Comparison of ENCODE assay signal across 9 cellular contexts in the genomic region with DNA sequence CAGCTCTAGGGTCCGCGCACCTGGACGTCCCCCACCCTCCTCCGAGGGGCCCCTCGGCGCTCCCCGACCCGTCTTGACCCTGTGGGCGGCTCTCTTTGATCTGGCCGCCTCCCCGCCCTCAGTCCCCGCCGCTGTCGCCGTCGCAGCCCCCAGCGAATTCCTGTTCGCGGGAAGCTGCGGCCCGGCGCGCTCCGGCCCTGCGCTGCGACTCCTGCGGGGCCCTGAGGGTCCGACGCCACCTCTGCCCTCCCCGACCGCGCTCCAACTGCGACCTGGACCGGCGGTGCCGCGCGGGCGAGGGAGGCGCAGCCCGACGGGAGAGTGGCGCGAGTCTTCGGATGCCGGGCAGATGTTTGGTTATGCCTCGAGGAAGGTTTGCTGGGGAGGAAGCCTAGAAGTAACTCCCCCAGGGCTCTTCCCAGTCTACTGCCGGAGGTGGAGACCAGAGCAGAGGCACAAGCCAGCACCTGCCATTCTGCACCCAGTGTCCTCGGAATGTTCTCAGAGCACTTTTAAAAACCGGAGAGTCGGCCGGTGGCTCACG. TPM values are rescaled to one million over a fixed set of nuclear protein-coding genes. Genes with fewer than 3 reads are reported as not detected.
DNase-seq lines count a peak whose midpoint lies in the region; ATAC-seq, FAIRE-seq and TF ChIP-seq lines count a peak whose summit lies in the region.
"Had no signal": no experiment of that assay in that cellular context is flagged by ENCODE, and none has a peak within 500 bp of the region (broad histone marks: within the 10 kb centered on the region; RNA-seq: fewer than 3 reads in every experiment).

No MANE protein-coding gene starts in this region.

- TF ChIP-seq EP300 in HepG2 (IDR thresholded peaks at IDR 0.05; ENCODE audit: low read depth in 2 of 2, low read length in 2 of 2) (no peak), HepG2 (CRISPR knock-in tag; IDR thresholded peaks at IDR 0.05; ENCODE audit: borderline replicate concordance) (no peak), upper lobe of left lung (IDR thresholded peaks at IDR 0.05) (no peak)

- DNase-seq in ascending aorta (ENCODE audit: low spot score in 2 of 2) (peak in 1 of 2 donors; percentile 52), HepG2 (ENCODE audit: low spot score) (peak; percentile 35), upper lobe of left lung (no peak), HuH-7.5 (ENCODE audit: low spot score) (no peak), CD1c-positive myeloid dendritic cell (ENCODE audit: extremely low spot score) (no peak)

- no TSS peak for BruUV-seq in HepG2 (replicated peaks; lab: Mats Ljungman, UMichigan)

- TF ChIP-seq CTCF in C4-2B (conservative IDR thresholded peaks at IDR 0.05) (no peak), ascending aorta (IDR thresholded peaks at IDR 0.05) (no peak), HepG2 (CRISPR knock-in tag; IDR thresholded peaks at IDR 0.05) (no peak; the same call in 1 of the 2 replicates), upper lobe of left lung (IDR thresholded peaks at IDR 0.05) (no peak)

- H3K36me3 ChIP-seq in ascending aorta (no peaks in the 10 kb centered on the region), HepG2 (replicated peaks in 1 of 2; ENCODE audit: control insufficient read depth in 1 of 2, insufficient read depth in 2 of 2, low read length in 2 of 2) (no peaks in the 10 kb centered on the region), upper lobe of left lung (no peaks in the 10 kb centered on the region)

- no peak overlapping the region for H2AFZ ChIP-seq in HepG2 (ENCODE audit: low read length)

- H3K4me3 ChIP-seq in ascending aorta (peak overlapping the region; percentile 58 to 75), HepG2 (replicated peaks in 1 of 3; ENCODE audit: insufficient read depth in 1 of 3, low read depth in 2 of 3, low read length in 3 of 3) (peak overlapping the region; percentile 69 to 88 (median 84)), upper lobe of left lung (peak overlapping the region in 3 of 4 donors; percentile 54 to 63 (median 58))

- intact Hi-C loops in ascending aorta (cut with DNase I) (no loop called here), HepG2 (cut with micrococcal nuclease; ENCODE audit: unreplicated experiment) (loop anchor here (2.0 kb wide), 1 partner anchor 40 kb away; a partner anchor contains a TSS)

- no peak for TF ChIP-seq POLR2A in HepG2 (IDR thresholded peaks at IDR 0.05; ENCODE audit: insufficient read depth in 1 of 2, low read depth in 2 of 2, low read length in 2 of 2)
- no peak for TF ChIP-seq POLR2A in upper lobe of left lung (IDR thresholded peaks at IDR 0.05)

- H3K79me2 ChIP-seq in HepG2 (ENCODE audit: insufficient read depth, low read length): peaks cover 10% of the 10 kb centered on the region

- in situ Hi-C loops in HepG2 (cut with HindIII; ENCODE audit: extremely low pct_ligation_motif_present, low pct_unique_long_range_greater_than_20kb): no loop called here

- no peak for FAIRE-seq in HepG2 (lab: Jason Lieb, UNC)

- H3K9me3 ChIP-seq in ascending aorta (no peaks in the 10 kb centered on the region), HepG2 (ENCODE audit: low read length) (no peaks in the 10 kb centered on the region), upper lobe of left lung (no peaks in the 10 kb centered on the region)

- CTCF ChIA-PET in HepG2 (lab: Yijun Ruan, JAX; ENCODE audit: low intra/inter-chr PET ratio, low total read pairs): no interaction called here

- H4K20me1 ChIP-seq in HepG2 (ENCODE audit: insufficient read depth, low read length): no peaks in the 10 kb centered on the region

- peak overlapping the region; percentile 87 for H3K9ac ChIP-seq in HepG2 (ENCODE audit: insufficient read depth, low read depth, low read length)

- TF ChIP-seq RAD21 in HepG2 (CRISPR knock-in tag; IDR thresholded peaks at IDR 0.05): 0 out of 2 replicates have a peak, but pooled peaks have one; percentile 5

- peak overlapping the region; percentile 90 for H3K4me2 ChIP-seq in HepG2 (ENCODE audit: low read depth, low read length)

- ATAC-seq in GM19025 (IDR thresholded peaks at IDR 0.05; ENCODE audit: low read depth, unreplicated experiment): peak; percentile 8
- peak; percentile 14 for ATAC-seq in HG03565 (IDR thresholded peaks at IDR 0.05; ENCODE audit: unreplicated experiment)
- peak; percentile 58 for ATAC-seq in HepG2
- peak in 1 of 2 donors; percentile 15 for ATAC-seq in upper lobe of left lung (ENCODE audit: low FRiP score in 2 of 2)

- no CpG with 5 or more reads among the region's 53 CpGs for WGBS in HepG2 (ENCODE audit: low lambda C conversion rate)
- 6% methylated on average over 33 of the region's 53 CpGs; no CpG with 5 or more reads in 1 of the 2 donors for WGBS in upper lobe of left lung, 2 donors

- peaks cover 0 to 3% of the 10 kb centered on the region in 2 donors for H3K4me1 ChIP-seq in ascending aorta
- H3K4me1 ChIP-seq in HepG2 (ENCODE audit: insufficient read depth, low read length): peaks cover 62% of the 10 kb centered on the region
- peaks cover 12 to 20% (median 15%) of the 10 kb centered on the region in 4 donors for H3K4me1 ChIP-seq in upper lobe of left lung

- H3K27ac ChIP-seq in C4-2B: peak overlapping the region; percentile 40
- no peak overlapping the region for H3K27ac ChIP-seq in ascending aorta
- peak overlapping the region; percentile 74 for H3K27ac ChIP-seq in HepG2 (ENCODE audit: extremely low read length, insufficient read depth, low read length)
- H3K27ac ChIP-seq in upper lobe of left lung: no peak overlapping the region

- POLR2A ChIA-PET in HepG2 (lab: Yijun Ruan, JAX): interaction anchor here (1.0 to 1.7 kb wide), 5 partner anchors 9 to 196 kb away, joined by 3 to 22 read pairs (median 4); a partner anchor contains a TSS

- H3K27me3 ChIP-seq in ascending aorta (no peaks in the 10 kb centered on the region), HepG2 (ENCODE audit: control insufficient read depth in 1 of 2, insufficient read depth in 2 of 2, low read length in 2 of 2) (no peaks in the 10 kb centered on the region; a peak in 1 of 5 replicates), upper lobe of left lung (peaks cover 0 to 23% (median 17%) of the 10 kb centered on the region in 4 donors)

RNA-seq across cellular contexts. Expression of a gene that starts 0.4 kb away (rescaled TPM):
- total RNA-seq in ascending aorta (not detected), HepG2 (2016; rRNA removed; fragmentation: Illumina TruSeq; extraction: Trizol) (0.83 and 1.8 TPM in 2 replicates), upper lobe of left lung (not detected)
- 0.20 and 0.44 TPM in 2 replicates for total RNA-seq in HepG2 (2016; cell fraction: cytosol; rRNA removed; fragmentation: Illumina TruSeq; extraction: Trizol; ENCODE audit: low read depth)
- 0.56 and 1.8 TPM in 2 replicates for total RNA-seq in HepG2 (2016; cell fraction: insoluble cytoplasmic fraction; rRNA removed; fragmentation: Illumina TruSeq; extraction: Trizol)
- 0.46 and 0.55 TPM in 2 replicates for total RNA-seq in HepG2 (2016; cell fraction: membrane; rRNA removed; fragmentation: Illumina TruSeq; extraction: Trizol)
- total RNA-seq in HepG2 (2016; cell fraction: nucleus; rRNA removed; fragmentation: Illumina TruSeq; extraction: Trizol): 1.4 TPM in 2 replicates
- polyA plus RNA-seq in HepG2 (2011; rRNA removed): 40.7 and 43.2 TPM in 2 replicates
- 17.0 and 22.7 TPM in 2 replicates for polyA plus RNA-seq in HepG2 (2011; cell fraction: cytosol; rRNA removed)
- polyA plus RNA-seq in HepG2 (2011; cell fraction: nucleus; rRNA removed): 47.8 and 68.7 TPM in 2 replicates
- 59.6 and 62.7 TPM in 2 replicates for polyA plus RNA-seq in HepG2 (2012)
- polyA plus RNA-seq in HepG2 (2016; cell fraction: cytosol; fragmentation: Illumina TruSeq; extraction: Trizol; ENCODE audit: low read depth): 0.08 and 0.19 TPM in 2 replicates
- 0.53 and 0.60 TPM in 2 replicates for polyA plus RNA-seq in HepG2 (2016; cell fraction: insoluble cytoplasmic fraction; fragmentation: Illumina TruSeq; extraction: Trizol; ENCODE audit: low read depth)
- polyA plus RNA-seq in HepG2 (2016; cell fraction: membrane; fragmentation: Illumina TruSeq; extraction: Trizol; ENCODE audit: low read depth): 0.16 and 0.26 TPM in 2 replicates
- polyA plus RNA-seq in HepG2 (2016; cell fraction: nucleus; fragmentation: Illumina TruSeq; extraction: Trizol; ENCODE audit: insufficient read depth, low read depth): 2.1 and 2.3 TPM in 2 replicates
- polyA minus RNA-seq in HepG2 (2011; rRNA and poly(A)+ RNA removed; ENCODE audit: low replicate concordance): 0.09 and 81.0 TPM in 2 replicates
- polyA minus RNA-seq in HepG2 (2011; cell fraction: cytosol; rRNA and poly(A)+ RNA removed): 31.8 and 33.0 TPM in 2 replicates
- 18.5 and 28.2 TPM in 2 replicates for polyA minus RNA-seq in HepG2 (2011; cell fraction: nucleus; rRNA and poly(A)+ RNA removed)
- total RNA-seq: pulmonary artery endothelial cell had no signal

RNA-seq across cellular contexts. Expression of a gene that starts 41.2 kb away (rescaled TPM):
- total RNA-seq in ascending aorta (123 TPM), HepG2 (2016; rRNA removed; fragmentation: Illumina TruSeq; extraction: Trizol) (241 and 310 TPM in 2 replicates), upper lobe of left lung (100 to 1,000 TPM in 1 of 6 donors, 10 to 100 TPM in 5; 41.9 to 110 (median 93.3) TPM)
- 46.4 and 46.6 TPM in 2 replicates for total RNA-seq in HepG2 (2016; cell fraction: cytosol; rRNA removed; fragmentation: Illumina TruSeq; extraction: Trizol; ENCODE audit: low read depth)
- total RNA-seq in HepG2 (2016; cell fraction: insoluble cytoplasmic fraction; rRNA removed; fragmentation: Illumina TruSeq; extraction: Trizol): 247 and 307 TPM in 2 replicates
- total RNA-seq in HepG2 (2016; cell fraction: membrane; rRNA removed; fragmentation: Illumina TruSeq; extraction: Trizol): 65.3 and 71.9 TPM in 2 replicates
- total RNA-seq in HepG2 (2016; cell fraction: nucleus; rRNA removed; fragmentation: Illumina TruSeq; extraction: Trizol): 99.7 and 100 TPM in 2 replicates
- 113 and 118 TPM in 2 replicates for polyA plus RNA-seq in HepG2 (2011; rRNA removed)
- 126 and 174 TPM in 2 replicates for polyA plus RNA-seq in HepG2 (2011; cell fraction: cytosol; rRNA removed)
- polyA plus RNA-seq in HepG2 (2011; cell fraction: nucleus; rRNA removed): 40.9 and 53.0 TPM in 2 replicates
- 114 and 118 TPM in 2 replicates for polyA plus RNA-seq in HepG2 (2012)
- 26.2 TPM in 2 replicates for polyA plus RNA-seq in HepG2 (2016; cell fraction: cytosol; fragmentation: Illumina TruSeq; extraction: Trizol; ENCODE audit: low read depth)
- polyA plus RNA-seq in HepG2 (2016; cell fraction: insoluble cytoplasmic fraction; fragmentation: Illumina TruSeq; extraction: Trizol; ENCODE audit: low read depth): 395 TPM in 2 replicates
- 42.3 and 47.2 TPM in 2 replicates for polyA plus RNA-seq in HepG2 (2016; cell fraction: membrane; fragmentation: Illumina TruSeq; extraction: Trizol; ENCODE audit: low read depth)
- polyA plus RNA-seq in HepG2 (2016; cell fraction: nucleus; fragmentation: Illumina TruSeq; extraction: Trizol; ENCODE audit: insufficient read depth, low read depth): 170 and 191 TPM in 2 replicates
- 102 and 240 TPM in 2 replicates for polyA minus RNA-seq in HepG2 (2011; rRNA and poly(A)+ RNA removed; ENCODE audit: low replicate concordance)
- polyA minus RNA-seq in HepG2 (2011; cell fraction: cytosol; rRNA and poly(A)+ RNA removed): 59.2 and 65.4 TPM in 2 replicates
- 32.2 and 49.9 TPM in 2 replicates for polyA minus RNA-seq in HepG2 (2011; cell fraction: nucleus; rRNA and poly(A)+ RNA removed)

RNA-seq across cellular contexts. Expression of a gene that starts 41.7 kb away (rescaled TPM):
- total RNA-seq in ascending aorta: 2.8 TPM
- 13.3 and 14.9 TPM in 2 replicates for total RNA-seq in HepG2 (2016; rRNA removed; fragmentation: Illumina TruSeq; extraction: Trizol)
- 2.6 and 2.8 TPM in 2 replicates for total RNA-seq in HepG2 (2016; cell fraction: cytosol; rRNA removed; fragmentation: Illumina TruSeq; extraction: Trizol; ENCODE audit: low read depth)
- 12.8 and 14.5 TPM in 2 replicates for total RNA-seq in HepG2 (2016; cell fraction: insoluble cytoplasmic fraction; rRNA removed; fragmentation: Illumina TruSeq; extraction: Trizol)
- total RNA-seq in HepG2 (2016; cell fraction: membrane; rRNA removed; fragmentation: Illumina TruSeq; extraction: Trizol): 6.3 and 6.8 TPM in 2 replicates
- 11.3 and 15.3 TPM in 2 replicates for total RNA-seq in HepG2 (2016; cell fraction: nucleus; rRNA removed; fragmentation: Illumina TruSeq; extraction: Trizol)
- 18.7 and 21.5 TPM in 2 replicates for polyA plus RNA-seq in HepG2 (2011; rRNA removed)
- polyA plus RNA-seq in HepG2 (2011; cell fraction: cytosol; rRNA removed): 11.6 and 15.0 TPM in 2 replicates
- polyA plus RNA-seq in HepG2 (2011; cell fraction: nucleus; rRNA removed): 15.9 and 19.5 TPM in 2 replicates
- polyA plus RNA-seq in HepG2 (2012): 9.7 and 11.4 TPM in 2 replicates
- 1.7 and 1.8 TPM in 2 replicates for polyA plus RNA-seq in HepG2 (2016; cell fraction: cytosol; fragmentation: Illumina TruSeq; extraction: Trizol; ENCODE audit: low read depth)
- polyA plus RNA-seq in HepG2 (2016; cell fraction: insoluble cytoplasmic fraction; fragmentation: Illumina TruSeq; extraction: Trizol; ENCODE audit: low read depth): 14.7 and 15.7 TPM in 2 replicates
- 3.7 and 4.4 TPM in 2 replicates for polyA plus RNA-seq in HepG2 (2016; cell fraction: membrane; fragmentation: Illumina TruSeq; extraction: Trizol; ENCODE audit: low read depth)
- polyA plus RNA-seq in HepG2 (2016; cell fraction: nucleus; fragmentation: Illumina TruSeq; extraction: Trizol; ENCODE audit: insufficient read depth, low read depth): 14.0 and 16.4 TPM in 2 replicates
- polyA minus RNA-seq in HepG2 (2011; rRNA and poly(A)+ RNA removed; ENCODE audit: low replicate concordance): 18.9 and 21.0 TPM in 2 replicates
- 9.8 and 11.7 TPM in 2 replicates for polyA minus RNA-seq in HepG2 (2011; cell fraction: cytosol; rRNA and poly(A)+ RNA removed)
- 29.2 and 34.9 TPM in 2 replicates for polyA minus RNA-seq in HepG2 (2011; cell fraction: nucleus; rRNA and poly(A)+ RNA removed)
- 10 to 100 TPM in 4 of 6 donors, 1 to 10 TPM in 2; 7.1 to 19.2 (median 16.8) TPM for total RNA-seq in upper lobe of left lung

Comparison
In these comparisons a context has a peak if more than half of its experiments do, and no peak if none do; other contexts are left out.
1. H3K27ac ChIP-seq: peak in C4-2B (single experiment) and HepG2 (single experiment); none in ascending aorta (0 of 2) and upper lobe of left lung (0 of 4).
2. Peak in every context shown above with its lines, with median percentiles within 50 percentile points of each other: H3K4me3 ChIP-seq.